1 cellular context compared by ENCODE assay signal in the genomic region with DNA sequence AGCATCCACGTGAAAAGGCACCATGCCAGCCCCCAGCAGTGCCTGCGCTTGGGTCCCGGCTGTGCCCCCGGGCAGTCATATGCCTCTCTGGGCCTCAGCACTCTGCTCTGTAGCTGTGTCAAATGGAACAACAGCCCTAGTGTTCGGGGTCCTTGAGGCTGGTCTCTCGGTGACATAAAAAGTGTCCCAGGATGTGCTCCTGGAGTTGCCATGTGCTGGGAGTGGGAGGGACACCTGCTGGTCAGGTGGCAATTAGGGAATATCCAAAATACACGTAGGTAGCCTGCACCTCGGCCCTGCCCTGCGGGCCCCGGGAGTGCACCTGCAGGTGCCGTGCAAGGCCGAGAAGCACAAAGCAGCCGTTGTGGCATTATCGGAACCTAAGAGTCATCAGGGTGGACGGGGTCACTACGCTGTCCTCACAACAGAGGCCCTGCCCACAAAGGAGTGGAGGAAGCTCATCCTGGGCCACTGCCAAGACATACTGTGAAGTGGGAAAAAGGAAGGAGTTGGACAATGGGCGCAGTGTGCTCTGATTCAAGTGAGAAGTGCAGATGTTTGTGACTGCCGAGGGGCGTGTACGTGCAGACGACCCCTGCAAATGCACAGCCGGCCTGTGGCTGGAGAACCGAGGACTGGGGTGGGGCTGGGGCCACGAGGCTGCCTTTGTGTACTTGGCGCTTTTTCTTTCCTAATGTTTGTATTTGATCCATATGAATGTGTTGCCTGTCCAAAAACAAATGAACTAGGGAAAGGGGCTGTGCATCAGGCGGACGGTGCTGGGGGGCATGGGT.
TF ChIP-seq lines count a peak whose summit lies in the region.

No MANE protein-coding gene starts in this region.

TF ChIP-seq in HepG2, 621 proteins besides CTCF, POLR2A, EP300 and RAD21 (continued from another document and continues in another):
- TF ChIP-seq, protein P1, sequence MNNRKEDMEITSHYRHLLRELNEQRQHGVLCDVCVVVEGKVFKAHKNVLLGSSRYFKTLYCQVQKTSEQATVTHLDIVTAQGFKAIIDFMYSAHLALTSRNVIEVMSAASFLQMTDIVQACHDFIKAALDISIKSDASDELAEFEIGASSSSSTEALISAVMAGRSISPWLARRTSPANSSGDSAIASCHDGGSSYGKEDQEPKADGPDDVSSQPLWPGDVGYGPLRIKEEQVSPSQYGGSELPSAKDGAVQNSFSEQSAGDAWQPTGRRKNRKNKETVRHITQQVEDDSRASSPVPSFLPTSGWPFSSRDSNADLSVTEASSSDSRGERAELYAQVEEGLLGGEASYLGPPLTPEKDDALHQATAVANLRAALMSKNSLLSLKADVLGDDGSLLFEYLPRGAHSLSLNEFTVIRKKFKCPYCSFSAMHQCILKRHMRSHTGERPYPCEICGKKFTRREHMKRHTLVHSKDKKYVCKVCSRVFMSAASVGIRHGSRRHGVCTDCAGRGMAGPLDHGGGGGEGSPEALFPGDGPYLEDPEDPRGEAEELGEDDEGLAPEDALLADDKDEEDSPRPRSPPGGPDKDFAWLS (CRISPR knock-in tag; IDR thresholded peaks at IDR 0.05; ENCODE audit: borderline replicate concordance): no peak; the same call in 1 of the 2 replicates
- TF ChIP-seq ISX (CRISPR knock-in tag; conservative IDR thresholded peaks at IDR 0.05) (no peak), ZNF543 (CRISPR knock-in tag; IDR thresholded peaks at IDR 0.05) (peak; percentile 98), SUZ12 (IDR thresholded peaks at IDR 0.05; ENCODE audit: low read depth, low read length) (no peak), ZNF337 (CRISPR knock-in tag; IDR thresholded peaks at IDR 0.05; ENCODE audit: borderline replicate concordance, low read depth) (peak; percentile 83; the same call in 1 of the 2 replicates), RFX1 (IDR thresholded peaks at IDR 0.05) (no peak), ATF1 (CRISPR knock-in tag; IDR thresholded peaks at IDR 0.05) (peak; percentile 78; the same call in 1 of the 2 replicates), ZNF598 (CRISPR knock-in tag; IDR thresholded peaks at IDR 0.05; ENCODE audit: borderline replicate concordance) (peak; percentile 78; the same call in 1 of the 2 replicates), SRSF4 (IDR thresholded peaks at IDR 0.05; ENCODE audit: low read depth, low read length, poor library complexity, severe bottlenecking) (no peak), SOX5 (CRISPR knock-in tag; IDR thresholded peaks at IDR 0.05; ENCODE audit: borderline replicate concordance) (peak; percentile 98), SP4 (CRISPR knock-in tag; IDR thresholded peaks at IDR 0.05) (peak; percentile 86), HNRNPLL (IDR thresholded peaks at IDR 0.05; ENCODE audit: low read depth, low read length, poor library complexity, severe bottlenecking) (peak; percentile 87), ZNF354B (CRISPR knock-in tag; IDR thresholded peaks at IDR 0.05) (peak; percentile 99), ZNF703 (CRISPR knock-in tag; IDR thresholded peaks at IDR 0.05; ENCODE audit: borderline replicate concordance) (peak; percentile 9; the same call in 1 of the 2 replicates), SMC3 (IDR thresholded peaks at IDR 0.05; ENCODE audit: low read length) (peak; percentile 17; the same call in 1 of the 2 replicates), ZNF672 (CRISPR knock-in tag; IDR thresholded peaks at IDR 0.05) (peak; percentile 70; the same call in 1 of the 2 replicates), ZNF44 (CRISPR knock-in tag; IDR thresholded peaks at IDR 0.05) (peak; percentile 63; the same call in 1 of the 2 replicates), MXI1 (IDR thresholded peaks at IDR 0.05; ENCODE audit: borderline replicate concordance, low read depth, low read length) (no peak; the same call in 2 of the 3 replicates), NFKB2 (CRISPR knock-in tag; IDR thresholded peaks at IDR 0.05; ENCODE audit: borderline replicate concordance) (peak; percentile 83), ZNF256 (CRISPR knock-in tag; conservative IDR thresholded peaks at IDR 0.05) (no peak), ZEB1 (IDR thresholded peaks at IDR 0.05; ENCODE audit: insufficient replicate concordance, low read depth) (peak; percentile 100), GABPB1 (CRISPR knock-in tag; IDR thresholded peaks at IDR 0.05) (peak; percentile 51)
- TF ChIP-seq, protein P2, sequence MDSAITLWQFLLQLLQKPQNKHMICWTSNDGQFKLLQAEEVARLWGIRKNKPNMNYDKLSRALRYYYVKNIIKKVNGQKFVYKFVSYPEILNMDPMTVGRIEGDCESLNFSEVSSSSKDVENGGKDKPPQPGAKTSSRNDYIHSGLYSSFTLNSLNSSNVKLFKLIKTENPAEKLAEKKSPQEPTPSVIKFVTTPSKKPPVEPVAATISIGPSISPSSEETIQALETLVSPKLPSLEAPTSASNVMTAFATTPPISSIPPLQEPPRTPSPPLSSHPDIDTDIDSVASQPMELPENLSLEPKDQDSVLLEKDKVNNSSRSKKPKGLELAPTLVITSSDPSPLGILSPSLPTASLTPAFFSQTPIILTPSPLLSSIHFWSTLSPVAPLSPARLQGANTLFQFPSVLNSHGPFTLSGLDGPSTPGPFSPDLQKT (CRISPR knock-in tag; IDR thresholded peaks at IDR 0.05; ENCODE audit: borderline replicate concordance): no peak
- TF ChIP-seq, protein P3, sequence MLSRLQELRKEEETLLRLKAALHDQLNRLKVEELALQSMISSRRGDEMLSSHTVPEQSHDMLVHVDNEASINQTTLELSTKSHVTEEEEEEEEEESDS (CRISPR knock-in tag; IDR thresholded peaks at IDR 0.05; ENCODE audit: borderline replicate concordance): peak; percentile 95; the same call in 1 of the 2 replicates
- TF ChIP-seq, protein P4, sequence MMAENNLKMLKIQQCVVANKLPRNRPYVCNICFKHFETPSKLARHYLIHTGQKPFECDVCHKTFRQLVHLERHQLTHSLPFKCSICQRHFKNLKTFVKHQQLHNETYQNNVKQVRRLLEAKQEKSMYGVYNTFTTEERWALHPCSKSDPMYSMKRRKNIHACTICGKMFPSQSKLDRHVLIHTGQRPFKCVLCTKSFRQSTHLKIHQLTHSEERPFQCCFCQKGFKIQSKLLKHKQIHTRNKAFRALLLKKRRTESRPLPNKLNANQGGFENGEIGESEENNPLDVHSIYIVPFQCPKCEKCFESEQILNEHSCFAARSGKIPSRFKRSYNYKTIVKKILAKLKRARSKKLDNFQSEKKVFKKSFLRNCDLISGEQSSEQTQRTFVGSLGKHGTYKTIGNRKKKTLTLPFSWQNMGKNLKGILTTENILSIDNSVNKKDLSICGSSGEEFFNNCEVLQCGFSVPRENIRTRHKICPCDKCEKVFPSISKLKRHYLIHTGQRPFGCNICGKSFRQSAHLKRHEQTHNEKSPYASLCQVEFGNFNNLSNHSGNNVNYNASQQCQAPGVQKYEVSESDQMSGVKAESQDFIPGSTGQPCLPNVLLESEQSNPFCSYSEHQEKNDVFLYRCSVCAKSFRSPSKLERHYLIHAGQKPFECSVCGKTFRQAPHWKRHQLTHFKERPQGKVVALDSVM (CRISPR knock-in tag; IDR thresholded peaks at IDR 0.05): 0 out of 2 replicates have a peak, but pooled peaks have one; percentile 39
- TF ChIP-seq, protein P5, sequence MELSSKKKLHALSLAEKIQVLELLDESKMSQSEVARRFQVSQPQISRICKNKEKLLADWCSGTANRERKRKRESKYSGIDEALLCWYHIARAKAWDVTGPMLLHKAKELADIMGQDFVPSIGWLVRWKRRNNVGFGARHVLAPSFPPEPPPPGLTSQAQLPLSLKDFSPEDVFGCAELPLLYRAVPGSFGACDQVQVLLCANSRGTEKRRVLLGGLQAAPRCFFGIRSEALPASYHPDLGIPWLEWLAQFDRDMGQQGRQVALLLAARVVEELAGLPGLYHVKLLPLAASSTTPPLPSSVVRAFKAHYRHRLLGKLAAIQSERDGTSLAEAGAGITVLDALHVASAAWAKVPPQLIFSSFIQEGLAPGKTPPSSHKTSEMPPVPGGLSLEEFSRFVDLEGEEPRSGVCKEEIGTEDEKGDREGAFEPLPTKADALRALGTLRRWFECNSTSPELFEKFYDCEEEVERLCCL (CRISPR knock-in tag; IDR thresholded peaks at IDR 0.05; ENCODE audit: borderline replicate concordance): no peak
- TF ChIP-seq, protein P6, sequence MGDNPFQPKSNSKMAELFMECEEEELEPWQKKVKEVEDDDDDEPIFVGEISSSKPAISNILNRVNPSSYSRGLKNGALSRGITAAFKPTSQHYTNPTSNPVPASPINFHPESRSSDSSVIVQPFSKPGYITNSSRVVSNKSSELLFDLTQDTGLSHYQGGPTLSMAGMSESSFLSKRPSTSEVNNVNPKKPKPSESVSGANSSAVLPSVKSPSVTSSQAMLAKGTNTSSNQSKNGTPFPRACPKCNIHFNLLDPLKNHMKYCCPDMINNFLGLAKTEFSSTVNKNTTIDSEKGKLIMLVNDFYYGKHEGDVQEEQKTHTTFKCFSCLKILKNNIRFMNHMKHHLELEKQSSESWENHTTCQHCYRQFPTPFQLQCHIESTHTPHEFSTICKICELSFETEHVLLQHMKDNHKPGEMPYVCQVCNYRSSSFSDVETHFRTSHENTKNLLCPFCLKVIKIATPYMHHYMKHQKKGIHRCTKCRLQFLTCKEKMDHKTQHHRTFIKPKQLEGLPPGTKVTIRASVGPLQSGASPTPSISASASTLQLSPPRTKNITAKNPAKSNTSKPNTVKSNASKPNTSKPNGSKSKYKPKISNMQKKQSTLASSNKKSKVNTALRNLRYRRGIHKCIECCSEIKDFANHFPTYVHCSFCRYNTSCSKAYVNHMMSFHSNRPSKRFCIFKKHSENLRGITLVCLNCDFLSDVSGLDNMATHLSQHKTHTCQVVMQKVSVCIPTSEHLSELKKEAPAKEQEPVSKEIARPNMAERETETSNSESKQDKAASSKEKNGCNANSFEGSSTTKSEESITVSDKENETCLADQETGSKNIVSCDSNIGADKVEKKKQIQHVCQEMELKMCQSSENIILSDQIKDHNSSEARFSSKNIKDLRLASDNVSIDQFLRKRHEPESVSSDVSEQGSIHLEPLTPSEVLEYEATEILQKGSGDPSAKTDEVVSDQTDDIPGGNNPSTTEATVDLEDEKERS (CRISPR knock-in tag; IDR thresholded peaks at IDR 0.05): 0 out of 2 replicates have a peak, but pooled peaks have one; percentile 76
- TF ChIP-seq, protein P7, sequence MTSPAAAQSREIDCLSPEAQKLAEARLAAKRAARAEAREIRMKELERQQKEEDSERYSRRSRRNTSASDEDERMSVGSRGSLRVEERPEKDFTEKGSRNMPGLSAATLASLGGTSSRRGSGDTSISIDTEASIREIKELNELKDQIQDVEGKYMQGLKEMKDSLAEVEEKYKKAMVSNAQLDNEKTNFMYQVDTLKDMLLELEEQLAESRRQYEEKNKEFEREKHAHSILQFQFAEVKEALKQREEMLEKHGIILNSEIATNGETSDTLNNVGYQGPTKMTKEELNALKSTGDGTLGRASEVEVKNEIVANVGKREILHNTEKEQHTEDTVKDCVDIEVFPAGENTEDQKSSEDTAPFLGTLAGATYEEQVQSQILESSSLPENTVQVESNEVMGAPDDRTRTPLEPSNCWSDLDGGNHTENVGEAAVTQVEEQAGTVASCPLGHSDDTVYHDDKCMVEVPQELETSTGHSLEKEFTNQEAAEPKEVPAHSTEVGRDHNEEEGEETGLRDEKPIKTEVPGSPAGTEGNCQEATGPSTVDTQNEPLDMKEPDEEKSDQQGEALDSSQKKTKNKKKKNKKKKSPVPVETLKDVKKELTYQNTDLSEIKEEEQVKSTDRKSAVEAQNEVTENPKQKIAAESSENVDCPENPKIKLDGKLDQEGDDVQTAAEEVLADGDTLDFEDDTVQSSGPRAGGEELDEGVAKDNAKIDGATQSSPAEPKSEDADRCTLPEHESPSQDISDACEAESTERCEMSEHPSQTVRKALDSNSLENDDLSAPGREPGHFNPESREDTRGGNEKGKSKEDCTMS (CRISPR knock-in tag; conservative IDR thresholded peaks at IDR 0.05): no peak; the same call in 1 of the 2 replicates
- TF ChIP-seq, protein P8, sequence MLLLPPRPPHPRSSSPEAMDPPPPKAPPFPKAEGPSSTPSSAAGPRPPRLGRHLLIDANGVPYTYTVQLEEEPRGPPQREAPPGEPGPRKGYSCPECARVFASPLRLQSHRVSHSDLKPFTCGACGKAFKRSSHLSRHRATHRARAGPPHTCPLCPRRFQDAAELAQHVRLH (CRISPR knock-in tag; IDR thresholded peaks at IDR 0.05; ENCODE audit: borderline replicate concordance, low read depth): peak; percentile 80
- TF ChIP-seq, protein P9, sequence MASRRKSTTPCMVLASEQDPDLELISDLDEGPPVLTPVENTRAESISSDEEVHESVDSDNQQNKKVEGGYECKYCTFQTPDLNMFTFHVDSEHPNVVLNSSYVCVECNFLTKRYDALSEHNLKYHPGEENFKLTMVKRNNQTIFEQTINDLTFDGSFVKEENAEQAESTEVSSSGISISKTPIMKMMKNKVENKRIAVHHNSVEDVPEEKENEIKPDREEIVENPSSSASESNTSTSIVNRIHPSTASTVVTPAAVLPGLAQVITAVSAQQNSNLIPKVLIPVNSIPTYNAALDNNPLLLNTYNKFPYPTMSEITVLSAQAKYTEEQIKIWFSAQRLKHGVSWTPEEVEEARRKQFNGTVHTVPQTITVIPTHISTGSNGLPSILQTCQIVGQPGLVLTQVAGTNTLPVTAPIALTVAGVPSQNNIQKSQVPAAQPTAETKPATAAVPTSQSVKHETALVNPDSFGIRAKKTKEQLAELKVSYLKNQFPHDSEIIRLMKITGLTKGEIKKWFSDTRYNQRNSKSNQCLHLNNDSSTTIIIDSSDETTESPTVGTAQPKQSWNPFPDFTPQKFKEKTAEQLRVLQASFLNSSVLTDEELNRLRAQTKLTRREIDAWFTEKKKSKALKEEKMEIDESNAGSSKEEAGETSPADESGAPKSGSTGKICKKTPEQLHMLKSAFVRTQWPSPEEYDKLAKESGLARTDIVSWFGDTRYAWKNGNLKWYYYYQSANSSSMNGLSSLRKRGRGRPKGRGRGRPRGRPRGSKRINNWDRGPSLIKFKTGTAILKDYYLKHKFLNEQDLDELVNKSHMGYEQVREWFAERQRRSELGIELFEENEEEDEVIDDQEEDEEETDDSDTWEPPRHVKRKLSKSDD (CRISPR knock-in tag; IDR thresholded peaks at IDR 0.05; ENCODE audit: low read depth): peak; percentile 83; the same call in 1 of the 2 replicates
- TF ChIP-seq, protein P10, sequence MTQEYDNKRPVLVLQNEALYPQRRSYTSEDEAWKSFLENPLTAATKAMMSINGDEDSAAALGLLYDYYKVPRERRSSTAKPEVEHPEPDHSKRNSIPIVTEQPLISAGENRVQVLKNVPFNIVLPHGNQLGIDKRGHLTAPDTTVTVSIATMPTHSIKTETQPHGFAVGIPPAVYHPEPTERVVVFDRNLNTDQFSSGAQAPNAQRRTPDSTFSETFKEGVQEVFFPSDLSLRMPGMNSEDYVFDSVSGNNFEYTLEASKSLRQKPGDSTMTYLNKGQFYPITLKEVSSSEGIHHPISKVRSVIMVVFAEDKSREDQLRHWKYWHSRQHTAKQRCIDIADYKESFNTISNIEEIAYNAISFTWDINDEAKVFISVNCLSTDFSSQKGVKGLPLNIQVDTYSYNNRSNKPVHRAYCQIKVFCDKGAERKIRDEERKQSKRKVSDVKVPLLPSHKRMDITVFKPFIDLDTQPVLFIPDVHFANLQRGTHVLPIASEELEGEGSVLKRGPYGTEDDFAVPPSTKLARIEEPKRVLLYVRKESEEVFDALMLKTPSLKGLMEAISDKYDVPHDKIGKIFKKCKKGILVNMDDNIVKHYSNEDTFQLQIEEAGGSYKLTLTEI (CRISPR knock-in tag; conservative IDR thresholded peaks at IDR 0.05): no peak
- TF ChIP-seq, protein P11, sequence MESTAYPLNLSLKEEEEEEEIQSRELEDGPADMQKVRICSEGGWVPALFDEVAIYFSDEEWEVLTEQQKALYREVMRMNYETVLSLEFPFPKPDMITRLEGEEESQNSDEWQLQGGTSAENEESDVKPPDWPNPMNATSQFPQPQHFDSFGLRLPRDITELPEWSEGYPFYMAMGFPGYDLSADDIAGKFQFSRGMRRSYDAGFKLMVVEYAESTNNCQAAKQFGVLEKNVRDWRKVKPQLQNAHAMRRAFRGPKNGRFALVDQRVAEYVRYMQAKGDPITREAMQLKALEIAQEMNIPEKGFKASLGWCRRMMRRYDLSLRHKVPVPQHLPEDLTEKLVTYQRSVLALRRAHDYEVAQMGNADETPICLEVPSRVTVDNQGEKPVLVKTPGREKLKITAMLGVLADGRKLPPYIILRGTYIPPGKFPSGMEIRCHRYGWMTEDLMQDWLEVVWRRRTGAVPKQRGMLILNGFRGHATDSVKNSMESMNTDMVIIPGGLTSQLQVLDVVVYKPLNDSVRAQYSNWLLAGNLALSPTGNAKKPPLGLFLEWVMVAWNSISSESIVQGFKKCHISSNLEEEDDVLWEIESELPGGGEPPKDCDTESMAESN (CRISPR knock-in tag; conservative IDR thresholded peaks at IDR 0.05): no peak; the same call in none of the 2 replicates
